ENCODE assay signal across 24 cellular contexts in genomic region chr13:97425570-97425969, GRCh38.
"Had no signal": no experiment of that assay in that cellular context is flagged by ENCODE, and none has a peak within 500 bp of the region (broad histone marks: within the 10 kb centered on the region; RNA-seq: fewer than 3 reads in every experiment).

No MANE protein-coding gene starts in this region.

- H3K4me3 Mint-ChIP-seq: dendritic cell treated with granulocyte-macrophage colony-stimulating factor and Interleukin-4, amounts not matched to agents 40 ng/mL and 50 ng/mL, for 4 days; naive thymus-derived CD8-positive, alpha-beta T cell; stimulated activated effector memory CD8-positive, alpha-beta T cell treated with anti-CD3 and anti-CD28 coated beads, Interleukin-12 subunit alpha, Interleukin-12 subunit beta, amount 100 ng/mL, for 72 hours had no signal

- FAIRE-seq: endometrium, keratinocyte had no signal

- DNase-seq: effector memory CD4-positive, alpha-beta T cell; esophagus squamous epithelium; gastrocnemius medialis; head of caudate nucleus; left ventricle myocardium superior; lower lobe of right lung; naive thymus-derived CD8-positive, alpha-beta T cell; occipital lobe; ovary; posterior cingulate gyrus; psoas muscle; right cardiac atrium; sigmoid colon; stimulated activated CD4-positive, alpha-beta T cell treated with anti-CD3 and anti-CD28 coated beads, Interleukin-2, amount 100 ng/mL, for 24 hours; stimulated activated CD4-positive, alpha-beta T cell treated with anti-CD3 and anti-CD28 coated beads, Interleukin-4, amount 100 ng/mL, for 24 hours; stimulated activated naive CD4-positive, alpha-beta T cell treated with Interleukin-2 at 50 U/mL for 16 hours; stomach; thyroid gland; trophoblast cell had no signal

- H3K36me3 Mint-ChIP-seq: stimulated activated effector memory CD8-positive, alpha-beta T cell treated with anti-CD3 and anti-CD28 coated beads, Interleukin-12 subunit alpha, Interleukin-12 subunit beta, amount 100 ng/mL, for 72 hours had no signal

- H3K27ac ChIP-seq: esophagus squamous epithelium, gastrocnemius medialis, lower lobe of right lung, ovary, psoas muscle, sigmoid colon, stomach, thyroid gland, vagina had no signal

- H3K9me3 Mint-ChIP-seq: dendritic cell treated with granulocyte-macrophage colony-stimulating factor and Interleukin-4, amounts not matched to agents 40 ng/mL and 50 ng/mL, for 4 days; naive thymus-derived CD8-positive, alpha-beta T cell; stimulated activated effector memory CD8-positive, alpha-beta T cell treated with anti-CD3 and anti-CD28 coated beads, Interleukin-12 subunit alpha, Interleukin-12 subunit beta, amount 100 ng/mL, for 72 hours had no signal

- H3K4me3 ChIP-seq: esophagus squamous epithelium, gastrocnemius medialis, lower lobe of right lung, ovary, psoas muscle, sigmoid colon, stomach, thyroid gland, vagina had no signal

- H3K27ac Mint-ChIP-seq: dendritic cell treated with granulocyte-macrophage colony-stimulating factor and Interleukin-4, amounts not matched to agents 40 ng/mL and 50 ng/mL, for 4 days; naive thymus-derived CD8-positive, alpha-beta T cell; stimulated activated effector memory CD8-positive, alpha-beta T cell treated with anti-CD3 and anti-CD28 coated beads, Interleukin-12 subunit alpha, Interleukin-12 subunit beta, amount 100 ng/mL, for 72 hours had no signal

- ATAC-seq: gastrocnemius medialis; left ventricle myocardium superior; lower lobe of right lung; naive thymus-derived CD8-positive, alpha-beta T cell; psoas muscle; right cardiac atrium; stimulated activated effector memory CD8-positive, alpha-beta T cell treated with anti-CD3 and anti-CD28 coated beads, Interleukin-12 subunit alpha, Interleukin-12 subunit beta, amount 100 ng/mL, for 72 hours had no signal

- H3K36me3 ChIP-seq: esophagus squamous epithelium, gastrocnemius medialis, lower lobe of right lung, ovary, sigmoid colon, stomach, thyroid gland, vagina had no signal

- H3K4me1 Mint-ChIP-seq: stimulated activated effector memory CD8-positive, alpha-beta T cell treated with anti-CD3 and anti-CD28 coated beads, Interleukin-12 subunit alpha, Interleukin-12 subunit beta, amount 100 ng/mL, for 72 hours had no signal

- H3K27me3 ChIP-seq: esophagus squamous epithelium, gastrocnemius medialis, ovary, sigmoid colon, stomach, thyroid gland, vagina had no signal

- H3K9me3 ChIP-seq: esophagus squamous epithelium, gastrocnemius medialis, lower lobe of right lung, ovary, psoas muscle, sigmoid colon, stomach, thyroid gland, vagina had no signal

- H3K4me1 ChIP-seq: lower lobe of right lung, sigmoid colon, thyroid gland, vagina had no signal
